In the genomic region with DNA sequence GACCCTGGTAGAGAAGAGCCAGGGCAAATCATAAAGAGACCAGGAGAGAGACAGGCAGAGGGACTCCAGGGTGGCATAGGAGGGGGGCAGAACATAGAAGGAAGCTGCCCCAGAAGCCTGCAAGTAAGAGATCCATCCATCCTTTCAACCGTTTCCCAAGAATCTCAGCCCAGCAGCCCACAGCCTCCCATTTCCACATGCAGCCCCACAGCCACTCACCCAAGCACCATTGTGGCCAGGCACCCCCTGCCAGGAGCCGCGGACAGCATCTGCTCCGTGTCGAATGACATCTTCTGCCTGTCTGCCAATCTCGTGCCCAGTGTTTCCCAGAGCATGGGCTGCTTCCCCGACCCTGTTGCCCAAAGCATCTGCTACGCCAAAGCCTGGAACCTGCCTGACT, we compare ENCODE assay signal across 28 cellular contexts. TPM values are rescaled to one million over a fixed set of nuclear protein-coding genes. Genes with fewer than 3 reads are reported as not detected.
DNase-seq lines count a peak whose midpoint lies in the region; ATAC-seq, FAIRE-seq and TF ChIP-seq lines count a peak whose summit lies in the region.
"Had no signal": no experiment of that assay in that cellular context is flagged by ENCODE, and none has a peak within 500 bp of the region (broad histone marks: within the 10 kb centered on the region; RNA-seq: fewer than 3 reads in every experiment).

No MANE protein-coding gene starts in this region.

- H3K23ac ChIP-seq in neuronal stem cell (ENCODE audit: low read depth, low read length, poor library complexity) = peak overlapping the region; percentile 87

- no peaks in the 10 kb centered on the region for H3K9me3 Mint-ChIP-seq in natural killer cell
- no peaks in the 10 kb centered on the region for H3K9me3 Mint-ChIP-seq in natural killer cell treated with Interleukin-12 subunit alpha and Interleukin-12 subunit beta and Interleukin-15 and Interleukin-18, amount 100 ng/mL, for 72 hours
- no peaks in the 10 kb centered on the region for H3K9me3 Mint-ChIP-seq in astrocyte (ENCODE audit: unreplicated experiment)
- no peaks in the 10 kb centered on the region for H3K9me3 Mint-ChIP-seq in activated CD8-positive, alpha-beta T cell treated with anti-CD3 and anti-CD28 coated beads for 36 hours
- H3K9me3 Mint-ChIP-seq: CD8-positive, alpha-beta memory T cell had no signal

- no peak overlapping the region for H3K27ac Mint-ChIP-seq in natural killer cell
- no peak overlapping the region for H3K27ac Mint-ChIP-seq in natural killer cell treated with Interleukin-12 subunit alpha and Interleukin-12 subunit beta and Interleukin-15 and Interleukin-18, amount 100 ng/mL, for 72 hours
- no peak overlapping the region for H3K27ac Mint-ChIP-seq in astrocyte (ENCODE audit: unreplicated experiment)
- H3K27ac Mint-ChIP-seq in activated CD8-positive, alpha-beta T cell treated with anti-CD3 and anti-CD28 coated beads for 36 hours = no peak overlapping the region

- H2AFZ ChIP-seq in astrocyte (ENCODE audit: low read depth, low read length) (no peak overlapping the region), neuronal stem cell (ENCODE audit: low read length) (no peak overlapping the region)

- H3K27ac ChIP-seq in astrocyte (ENCODE audit: low read depth, low read length) = no peak overlapping the region
- no peak overlapping the region for H3K27ac ChIP-seq in neuronal stem cell (replicated peaks; ENCODE audit: low read length)
- no peak overlapping the region for H3K27ac ChIP-seq in uterus
- H3K27ac ChIP-seq: GM23248, Peyer's patch had no signal

- H3K27me3 Mint-ChIP-seq in natural killer cell (ENCODE audit: low read depth in 2 of 2) (peaks cover 7 to 19% of the 10 kb centered on the region in 2 donors), astrocyte (ENCODE audit: low read depth, unreplicated experiment) (peaks cover 16% of the 10 kb centered on the region)
- peaks cover 7 to 14% of the 10 kb centered on the region in 2 donors for H3K27me3 Mint-ChIP-seq in natural killer cell treated with Interleukin-12 subunit alpha and Interleukin-12 subunit beta and Interleukin-15 and Interleukin-18, amount 100 ng/mL, for 72 hours
- H3K27me3 Mint-ChIP-seq in activated CD8-positive, alpha-beta T cell treated with anti-CD3 and anti-CD28 coated beads for 36 hours = peaks cover 27% of the 10 kb centered on the region

- intact Hi-C loops in natural killer cell (cut with micrococcal nuclease) (no loop called here), uterus (cut with DNase I; ENCODE audit: low total_unique reads) (no loop called here)
- intact Hi-C loops in activated CD8-positive, alpha-beta T cell treated with anti-CD3 and anti-CD28 coated beads for 36 hours (cut with micrococcal nuclease) = no loop called here

- DNase-seq in natural killer cell (no peak), astrocyte (ENCODE audit: low read depth) (no peak), neuronal stem cell (ENCODE audit: low spot score) (no peak), uterus (no peak), SHP77 treated with DMSO at 0.1 percent for 48 hours (lab: John Stamatoyannopoulos, UW) (no peak)
- no peak for DNase-seq in natural killer cell treated with Interleukin-12 subunit alpha and Interleukin-12 subunit beta and Interleukin-15 and Interleukin-18, amount 100 ng/mL, for 72 hours (ENCODE audit: low spot score)
- no peak for DNase-seq in activated CD8-positive, alpha-beta T cell treated with anti-CD3 and anti-CD28 coated beads for 36 hours
- DNase-seq: 8988T; ACHN; BE2C; CD8-positive, alpha-beta memory T cell; DMS153; DND-41; KG1; NCI-H1092; NCI-H1417 treated with DMSO at 0.1 percent for 48 hours; NCI-H1694 treated with DMSO at 0.1 percent for 48 hours; NCI-H2081; NCI-H2227 treated with DMSO at 0.1 percent for 48 hours; NCI-H526 treated with DMSO at 0.1 percent for 48 hours; OCI-M1; Peyer's patch; SK-N-SH had no signal

- TF ChIP-seq CTCF in natural killer cell (IDR thresholded peaks at IDR 0.05) = no peak
- TF ChIP-seq CTCF in astrocyte (IDR thresholded peaks at IDR 0.05; ENCODE audit: insufficient read depth, low read depth, low read length) = no peak
- no peak for TF ChIP-seq CTCF in uterus (IDR thresholded peaks at IDR 0.05)
- TF ChIP-seq CTCF in activated CD8-positive, alpha-beta T cell treated with anti-CD3 and anti-CD28 coated beads for 36 hours (IDR thresholded peaks at IDR 0.05) = no peak

- peaks cover 40% of the 10 kb centered on the region for H3K27me3 ChIP-seq in astrocyte (ENCODE audit: insufficient read depth, low read length)
- peaks cover 0 to 71% (median 3%) of the 10 kb centered on the region in 3 experiments for H3K27me3 ChIP-seq in neuronal stem cell (ENCODE audit: control insufficient read depth in 3 of 3, insufficient read depth in 3 of 3, low read depth in 1 of 3, low read length in 3 of 3)
- no peaks in the 10 kb centered on the region for H3K27me3 ChIP-seq in uterus
- H3K27me3 ChIP-seq: Peyer's patch had no signal

- ATAC-seq in natural killer cell = no peak
- no peak for ATAC-seq in natural killer cell treated with Interleukin-12 subunit alpha and Interleukin-12 subunit beta and Interleukin-15 and Interleukin-18, amount 100 ng/mL, for 72 hours
- ATAC-seq in activated CD8-positive, alpha-beta T cell treated with anti-CD3 and anti-CD28 coated beads for 36 hours = no peak

- FAIRE-seq in astrocyte (lab: Jason Lieb, UNC) = no peak
- FAIRE-seq: GM12892 had no signal

- H2AK5ac ChIP-seq in neuronal stem cell (ENCODE audit: low read depth, low read length) = peak overlapping the region; percentile 95

- no peak overlapping the region for H3K14ac ChIP-seq in neuronal stem cell (ENCODE audit: low read length)

- H4K20me1 ChIP-seq in astrocyte (ENCODE audit: insufficient read depth, low read length) = no peaks in the 10 kb centered on the region

- H3K4me3 ChIP-seq in astrocyte (ENCODE audit: insufficient read depth, low read depth, low read length) = no peak overlapping the region
- H3K4me3 ChIP-seq in neuronal stem cell (ENCODE audit: low read length in 2 of 2) = no peak overlapping the region
- no peak overlapping the region for H3K4me3 ChIP-seq in uterus
- H3K4me3 ChIP-seq: GM23248, Peyer's patch had no signal

- H2BK12ac ChIP-seq in neuronal stem cell (ENCODE audit: low read length) = no peak overlapping the region

- H3K4ac ChIP-seq in neuronal stem cell (ENCODE audit: low read length) = no peak overlapping the region

- no CpG with 5 or more reads among the region's 8 CpGs for WGBS in neuronal stem cell (ENCODE audit: extremely low coverage in 2 of 2, insufficient read length in 2 of 2, insufficient replicate concordance in 1 of 2), 2 donors

- peak overlapping the region; percentile 34 for H2BK15ac ChIP-seq in neuronal stem cell (ENCODE audit: low read length)

- H3K9me3 ChIP-seq in astrocyte (ENCODE audit: insufficient read depth, low read depth, low read length) = no peaks in the 10 kb centered on the region
- H3K9me3 ChIP-seq in neuronal stem cell (replicated peaks in 1 of 2; ENCODE audit: control insufficient read depth in 2 of 2, insufficient read depth in 1 of 2, low read depth in 1 of 2, low read length in 2 of 2) = no peaks in the 10 kb centered on the region
- no peaks in the 10 kb centered on the region for H3K9me3 ChIP-seq in uterus
- H3K9me3 ChIP-seq: BE2C, Peyer's patch, SK-N-SH had no signal

- H3K36me3 Mint-ChIP-seq in natural killer cell (no peaks in the 10 kb centered on the region), astrocyte (ENCODE audit: low read depth, unreplicated experiment) (no peaks in the 10 kb centered on the region)
- H3K36me3 Mint-ChIP-seq in natural killer cell treated with Interleukin-12 subunit alpha and Interleukin-12 subunit beta and Interleukin-15 and Interleukin-18, amount 100 ng/mL, for 72 hours = no peaks in the 10 kb centered on the region
- no peaks in the 10 kb centered on the region for H3K36me3 Mint-ChIP-seq in activated CD8-positive, alpha-beta T cell treated with anti-CD3 and anti-CD28 coated beads for 36 hours (ENCODE audit: low read depth)
- H3K36me3 Mint-ChIP-seq: CD8-positive, alpha-beta memory T cell had no signal

- H2BK120ac ChIP-seq in neuronal stem cell (ENCODE audit: low read depth, low read length) = no peak overlapping the region

- CTCF ChIA-PET in activated CD8-positive, alpha-beta T cell treated with anti-CD3 and anti-CD28 coated beads for 36 hours (lab: Charles Lee) = no interaction called here

- no peak overlapping the region for H3K4me2 ChIP-seq in astrocyte (ENCODE audit: low read length)
- H3K4me2 ChIP-seq in neuronal stem cell (ENCODE audit: insufficient read depth, low read length, poor library complexity, severe bottlenecking) = no peak overlapping the region
- H3K4me2 ChIP-seq: SK-N-SH had no signal

- H3K4me1 Mint-ChIP-seq in natural killer cell = peaks cover 8 to 24% of the 10 kb centered on the region in 2 donors
- peaks cover 5 to 7% of the 10 kb centered on the region in 2 donors for H3K4me1 Mint-ChIP-seq in natural killer cell treated with Interleukin-12 subunit alpha and Interleukin-12 subunit beta and Interleukin-15 and Interleukin-18, amount 100 ng/mL, for 72 hours (ENCODE audit: low read depth in 2 of 2)
- peaks cover 6% of the 10 kb centered on the region for H3K4me1 Mint-ChIP-seq in astrocyte (ENCODE audit: low read depth, unreplicated experiment)
- H3K4me1 Mint-ChIP-seq in activated CD8-positive, alpha-beta T cell treated with anti-CD3 and anti-CD28 coated beads for 36 hours (ENCODE audit: low read depth) = peaks cover 14% of the 10 kb centered on the region

- H3K4me1 ChIP-seq in astrocyte (ENCODE audit: insufficient read depth, low read length) = peaks cover under 1% of the 10 kb centered on the region
- peaks cover 3 to 12% of the 10 kb centered on the region in 2 donors for H3K4me1 ChIP-seq in neuronal stem cell (ENCODE audit: control insufficient read depth in 2 of 2, insufficient read depth in 1 of 2, low read depth in 1 of 2, low read length in 2 of 2)
- H3K4me1 ChIP-seq in uterus = no peaks in the 10 kb centered on the region
- H3K4me1 ChIP-seq: BE2C had no signal

- H3K36me3 ChIP-seq in astrocyte (ENCODE audit: insufficient read depth, low read length) (no peaks in the 10 kb centered on the region), neuronal stem cell (replicated peaks in 1 of 2; ENCODE audit: control insufficient read depth in 2 of 2, insufficient read depth in 2 of 2, low read length in 2 of 2) (no peaks in the 10 kb centered on the region), uterus (no peaks in the 10 kb centered on the region)
- H3K36me3 ChIP-seq: BE2C, Peyer's patch had no signal

- no peak overlapping the region for H4K91ac ChIP-seq in neuronal stem cell (ENCODE audit: low read depth, low read length, poor library complexity)

- peak overlapping the region; percentile 19 for H3K4me3 Mint-ChIP-seq in natural killer cell
- H3K4me3 Mint-ChIP-seq in natural killer cell treated with Interleukin-12 subunit alpha and Interleukin-12 subunit beta and Interleukin-15 and Interleukin-18, amount 100 ng/mL, for 72 hours = no peak overlapping the region
- H3K4me3 Mint-ChIP-seq in astrocyte (ENCODE audit: unreplicated experiment) = peak overlapping the region; percentile 64
- no peak overlapping the region for H3K4me3 Mint-ChIP-seq in activated CD8-positive, alpha-beta T cell treated with anti-CD3 and anti-CD28 coated beads for 36 hours
- H3K4me3 Mint-ChIP-seq: CD8-positive, alpha-beta memory T cell had no signal

- H4K8ac ChIP-seq in neuronal stem cell (ENCODE audit: low read depth, low read length) = no peak overlapping the region

- H3K18ac ChIP-seq in neuronal stem cell (ENCODE audit: low read length) = no peak overlapping the region

- no peaks in the 10 kb centered on the region for H3K79me2 ChIP-seq in astrocyte (ENCODE audit: insufficient read depth, low read length)

- no peak overlapping the region for H3K9ac ChIP-seq in astrocyte (ENCODE audit: low read length)
- H3K9ac ChIP-seq in neuronal stem cell (ENCODE audit: low read depth, low read length, poor library complexity) = peak overlapping the region; percentile 44
- H3K9ac ChIP-seq: GM23248, SK-N-SH had no signal

- TF ChIP-seq POLR2A in uterus (IDR thresholded peaks at IDR 0.05) = no peak

- no peaks in the 10 kb centered on the region for H3K79me1 ChIP-seq in neuronal stem cell (ENCODE audit: low read depth, low read length)

- POLR2A ChIA-PET in activated CD8-positive, alpha-beta T cell treated with anti-CD3 and anti-CD28 coated beads for 36 hours (lab: Charles Lee) = no interaction called here

- H2BK5ac ChIP-seq in neuronal stem cell (ENCODE audit: low read length) = peak overlapping the region; percentile 78

RNA-seq across cellular contexts. Expression of gene DMKN, which starts 0.6 kb away (rescaled TPM):
- 10 to 100 TPM; 10.7 to 15.3 (median 11.3) TPM for total RNA-seq in natural killer cell
- total RNA-seq in natural killer cell treated with Interleukin-12 subunit alpha and Interleukin-12 subunit beta and Interleukin-15 and Interleukin-18, amount 100 ng/mL, for 72 hours = 1 to 10 TPM in 1 of 2 donors, not detected in 1; 1.8 TPM
- 50.7 and 56.9 TPM in 2 replicates for total RNA-seq in astrocyte
- 155 TPM for polyA plus RNA-seq in neuronal stem cell (2013, experiment 1 of 2)
- 142 TPM for polyA plus RNA-seq in neuronal stem cell (2013, experiment 2 of 2)
- 10 to 100 TPM in 3 of 4 donors, 1 to 10 TPM in 1; 4.4 to 73.7 (median 39.5) TPM for total RNA-seq in uterus
- total RNA-seq in activated CD8-positive, alpha-beta T cell treated with anti-CD3 and anti-CD28 coated beads for 36 hours = 1 to 10 TPM in 1 of 2 experiments, under 1 TPM in 1; 0.68 to 1.1 TPM
- polyA plus RNA-seq: CD14-positive monocyte, SK-N-SH had no signal

RNA-seq across cellular contexts. Expression of gene SBSN, which starts 15.3 kb away (rescaled TPM):
- total RNA-seq in natural killer cell = not detected
- not detected for total RNA-seq in natural killer cell treated with Interleukin-12 subunit alpha and Interleukin-12 subunit beta and Interleukin-15 and Interleukin-18, amount 100 ng/mL, for 72 hours
- 0.18 and 0.38 TPM in 2 replicates for total RNA-seq in astrocyte
- 0.06 TPM for polyA plus RNA-seq in neuronal stem cell (2013, experiment 1 of 2)
- 0.10 TPM for polyA plus RNA-seq in neuronal stem cell (2013, experiment 2 of 2)
- total RNA-seq in uterus = under 1 TPM in 1 of 4 donors, not detected in 3; 0.37 TPM
- total RNA-seq in activated CD8-positive, alpha-beta T cell treated with anti-CD3 and anti-CD28 coated beads for 36 hours = not detected
- total RNA-seq: CD8-positive, alpha-beta memory T cell; NCI-H460 had no signal
- polyA plus RNA-seq: CD14-positive monocyte; CD8-positive, alpha-beta memory T cell had no signal

RNA-seq across cellular contexts. Expression of gene GAPDHS, which starts 20.4 kb away (rescaled TPM):
- not detected for total RNA-seq in natural killer cell
- total RNA-seq in natural killer cell treated with Interleukin-12 subunit alpha and Interleukin-12 subunit beta and Interleukin-15 and Interleukin-18, amount 100 ng/mL, for 72 hours = not detected
- total RNA-seq in astrocyte = not detected in 2 replicates
- 0.03 TPM for polyA plus RNA-seq in neuronal stem cell (2013, experiment 1 of 2)
- polyA plus RNA-seq in neuronal stem cell (2013, experiment 2 of 2) = not detected
- total RNA-seq in uterus = not detected
- total RNA-seq in activated CD8-positive, alpha-beta T cell treated with anti-CD3 and anti-CD28 coated beads for 36 hours = not detected
- total RNA-seq: CD8-positive, alpha-beta memory T cell; GM23248; IMR-90; NCI-H460 had no signal
- polyA plus RNA-seq: CD14-positive monocyte; CD8-positive, alpha-beta memory T cell; GM23248; IMR-90; SK-N-SH had no signal

RNA-seq across cellular contexts. Expression of gene KRTDAP, which starts 22.6 kb away (rescaled TPM):
- total RNA-seq in natural killer cell (not detected), astrocyte (not detected in 2 replicates), uterus (not detected)
- total RNA-seq in natural killer cell treated with Interleukin-12 subunit alpha and Interleukin-12 subunit beta and Interleukin-15 and Interleukin-18, amount 100 ng/mL, for 72 hours = not detected
- 3.1 TPM for polyA plus RNA-seq in neuronal stem cell (2013, experiment 1 of 2)
- polyA plus RNA-seq in neuronal stem cell (2013, experiment 2 of 2) = 2.6 TPM
- not detected for total RNA-seq in activated CD8-positive, alpha-beta T cell treated with anti-CD3 and anti-CD28 coated beads for 36 hours
- total RNA-seq: CD8-positive, alpha-beta memory T cell; GM23248; IMR-90; NCI-H460; Peyer's patch had no signal
- polyA plus RNA-seq: CD14-positive monocyte; CD8-positive, alpha-beta memory T cell; GM23248; IMR-90; SK-N-SH had no signal

RNA-seq across cellular contexts. Expression of gene TMEM147, which starts 32.6 kb away (rescaled TPM):
- total RNA-seq in natural killer cell (10 to 100 TPM; 30.6 to 37.9 (median 31.2) TPM), astrocyte (68.2 and 69.3 TPM in 2 replicates), uterus (100 to 1,000 TPM in 1 of 4 donors, 10 to 100 TPM in 3; 34.6 to 111 (median 50.0) TPM)
- total RNA-seq in natural killer cell treated with Interleukin-12 subunit alpha and Interleukin-12 subunit beta and Interleukin-15 and Interleukin-18, amount 100 ng/mL, for 72 hours = 10 to 100 TPM; 25.3 to 34.4 TPM
- 86.7 TPM for polyA plus RNA-seq in neuronal stem cell (2013, experiment 1 of 2)
- polyA plus RNA-seq in neuronal stem cell (2013, experiment 2 of 2) = 90.3 TPM
- 10 to 100 TPM; 81.7 to 86.6 TPM for total RNA-seq in activated CD8-positive, alpha-beta T cell treated with anti-CD3 and anti-CD28 coated beads for 36 hours

Comparison
In these comparisons a context has a peak if more than half of its experiments do, and no peak if none do; other contexts are left out.
1. H3K4me3 Mint-ChIP-seq: peak in natural killer cell (single experiment) and astrocyte (single experiment); none in natural killer cell treated with Interleukin-12 subunit alpha and Interleukin-12 subunit beta and Interleukin-15 and Interleukin-18, amount 100 ng/mL, for 72 hours (single experiment) and activated CD8-positive, alpha-beta T cell treated with anti-CD3 and anti-CD28 coated beads for 36 hours (single experiment).